1 cellular context compared by ENCODE assay signal in the genomic region with DNA sequence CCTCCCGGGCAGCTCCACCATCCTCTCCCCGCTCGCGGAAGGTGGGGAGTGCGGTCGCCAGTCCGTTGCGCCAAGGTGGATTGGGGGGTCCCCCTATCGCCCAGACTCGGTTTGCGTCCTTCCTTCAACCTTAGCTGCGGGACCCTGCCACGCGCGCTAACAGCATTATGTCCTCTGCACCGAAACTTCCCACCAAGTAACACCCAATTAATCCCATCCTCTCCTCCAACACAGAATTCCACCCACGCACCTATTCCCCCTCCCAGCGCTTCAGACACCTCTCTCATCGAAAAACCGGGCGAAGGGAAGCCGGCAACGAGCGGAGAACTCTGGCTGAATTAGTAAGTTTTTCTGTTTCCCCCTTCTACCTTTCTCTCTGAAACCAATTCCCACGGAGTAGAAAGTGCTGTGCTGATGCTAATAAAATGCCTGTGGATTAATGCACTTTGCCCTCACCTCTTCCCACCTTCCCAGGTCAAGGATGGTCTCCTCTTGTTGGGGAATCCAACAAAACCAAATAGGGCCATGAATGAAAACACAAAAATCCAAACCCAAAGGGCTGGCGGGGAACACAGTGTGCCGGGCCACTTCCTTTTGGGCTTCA.
TF ChIP-seq lines count a peak whose summit lies in the region.

No MANE protein-coding gene starts in this region.

TF ChIP-seq in endothelial cell of umbilical vein, 7 proteins besides CTCF, POLR2A, EP300 and RAD21 (continued from another document):
- TF ChIP-seq FOS (IDR thresholded peaks at IDR 0.05; ENCODE audit: borderline replicate concordance, insufficient read depth, low read length) = no peak
- TF ChIP-seq MYC (IDR thresholded peaks at IDR 0.05; ENCODE audit: low read depth, low read length) = no peak
- no peak for TF ChIP-seq GATA2 (IDR thresholded peaks at IDR 0.05; ENCODE audit: insufficient read depth, insufficient read length, low read depth, low read length)
TF ChIP-seq in endothelial cell of umbilical vein: peak in this region for 0.
